In genomic region chr5:103174147-103174546, GRCh38 we compare ENCODE assay signal across 28 cellular contexts.
"Had no signal": no experiment of that assay in that cellular context is flagged by ENCODE, and none has a peak within 500 bp of the region (broad histone marks: within the 10 kb centered on the region; RNA-seq: fewer than 3 reads in every experiment).

No MANE protein-coding gene starts in this region.

- H3K36me3 ChIP-seq: brain microvascular endothelial cell had no signal

- ATAC-seq: activated CD4-positive, alpha-beta T cell treated with anti-CD3 and anti-CD28 coated beads for 36 hours; activated CD8-positive, alpha-beta memory T cell treated with anti-CD3 and anti-CD28 coated beads, Interleukin-2, amount 10 ng/mL, durations not matched to agents 7 days and 5 days; activated CD8-positive, alpha-beta T cell treated with anti-CD3 and anti-CD28 coated beads, Interleukin-2, amount 10 ng/mL, durations not matched to agents 7 days and 5 days; activated naive CD8-positive, alpha-beta T cell treated with anti-CD3 and anti-CD28 coated beads, Interleukin-2, amount 50 U/mL, for 24 hours; effector memory CD8-positive, alpha-beta T cell; gastroesophageal sphincter; T-helper 17 cell had no signal

- H3K27ac ChIP-seq: adrenal gland, ascending aorta, brain microvascular endothelial cell, coronary artery, dorsolateral prefrontal cortex, esophagus squamous epithelium, gastroesophageal sphincter had no signal

- H3K4me3 ChIP-seq: adrenal gland, ascending aorta, coronary artery, dorsolateral prefrontal cortex, esophagus squamous epithelium, gastroesophageal sphincter had no signal

- DNase-seq: activated CD4-positive, alpha-beta memory T cell treated with anti-CD3 and anti-CD28 coated beads for 36 hours; activated CD4-positive, alpha-beta T cell treated with anti-CD3 and anti-CD28 coated beads for 36 hours; activated CD4-positive, alpha-beta T cell treated with anti-CD3 and anti-CD28 coated beads, Interleukin-2, amount 10 ng/mL, durations not matched to agents 24 days and 14 days; activated CD4-positive, CD25-positive, alpha-beta regulatory T cell; activated CD4-positive, CD25-positive, alpha-beta regulatory T cell treated with anti-CD3 and anti-CD28 coated beads, Interleukin-2, amount 50 U/mL, for 72 hours; activated CD8-positive, alpha-beta memory T cell treated with anti-CD3 and anti-CD28 coated beads, Interleukin-2, amount 10 ng/mL, durations not matched to agents 7 days and 5 days; activated CD8-positive, alpha-beta memory T cell treated with anti-CD3 and anti-CD28 coated beads, Interleukin-2, amount 50 U/mL, for 4 hours; activated CD8-positive, alpha-beta T cell treated with anti-CD3 and anti-CD28 coated beads, Interleukin-2, amount 10 ng/mL, durations not matched to agents 7 days and 5 days; activated effector memory CD4-positive, alpha-beta T cell treated with anti-CD3 and anti-CD28 coated beads, Interleukin-2, amount 50 U/mL, for 16 hours; activated naive CD4-positive, alpha-beta T cell treated with anti-CD3 and anti-CD28 coated beads for 36 hours; activated naive CD8-positive, alpha-beta T cell treated with anti-CD3 and anti-CD28 coated beads for 36 hours; activated naive CD8-positive, alpha-beta T cell treated with anti-CD3 and anti-CD28 coated beads, Interleukin-2, amount 50 U/mL, for 24 hours; activated T-cell treated with anti-CD3 and anti-CD28 coated beads, Interleukin-2, amount 50 U/mL, for 1 hour; activated T-cell treated with anti-CD3 and anti-CD28 coated beads, Interleukin-2, amount 50 U/mL, for 48 hours; adrenal gland; brain microvascular endothelial cell; dorsolateral prefrontal cortex; effector memory CD8-positive, alpha-beta T cell; esophagus squamous epithelium; foreskin melanocyte; head of caudate nucleus; T-helper 1 cell; T-helper 17 cell; T1000 had no signal

- H3K27me3 ChIP-seq: adrenal gland, ascending aorta, brain microvascular endothelial cell, dorsolateral prefrontal cortex, esophagus squamous epithelium, gastroesophageal sphincter had no signal

- H3K9me3 ChIP-seq: adrenal gland, ascending aorta, esophagus squamous epithelium, gastroesophageal sphincter had no signal

- FAIRE-seq: bronchial epithelial cell had no signal

- H3K4me1 ChIP-seq: adrenal gland, ascending aorta, esophagus squamous epithelium, gastroesophageal sphincter had no signal
